ENCODE assay signal across 16 cellular contexts in the genomic region with DNA sequence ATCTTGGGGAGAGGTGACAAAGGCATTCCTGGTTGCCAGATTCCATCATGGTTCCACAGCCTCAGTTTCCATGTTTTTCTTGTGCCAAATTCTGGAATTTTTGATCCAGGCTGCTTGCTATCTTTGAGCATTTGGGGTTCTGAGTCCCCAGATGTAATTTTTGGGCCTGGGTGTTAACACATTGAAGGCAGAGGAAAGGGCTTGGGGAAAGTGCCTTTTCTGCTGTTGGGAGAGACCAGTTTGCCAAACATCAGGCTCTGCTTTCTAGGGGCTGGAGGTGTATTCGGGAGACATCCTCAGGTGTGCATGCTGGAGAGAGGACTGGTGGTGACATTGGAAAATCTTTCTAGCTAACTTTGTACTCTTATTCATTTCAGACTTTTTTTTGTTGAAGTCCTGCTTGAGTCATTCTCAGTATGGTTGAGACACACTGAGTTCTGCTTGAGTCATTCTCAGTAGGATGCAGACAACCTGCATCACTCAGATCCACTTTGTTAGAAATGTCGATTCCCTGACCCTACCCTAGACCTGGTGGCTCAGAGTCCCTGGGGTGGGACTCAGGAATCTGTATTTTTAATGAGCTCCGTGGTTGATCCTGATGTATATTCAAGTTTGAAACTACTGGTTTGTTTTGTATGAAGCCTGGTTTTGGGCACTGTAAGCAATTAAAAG.
DNase-seq lines count a peak whose midpoint lies in the region; ATAC-seq and TF ChIP-seq lines count a peak whose summit lies in the region.
"Had no signal": no experiment of that assay in that cellular context is flagged by ENCODE, and none has a peak within 500 bp of the region (broad histone marks: within the 10 kb centered on the region; RNA-seq: fewer than 3 reads in every experiment).

No MANE protein-coding gene starts in this region.

- no peaks in the 10 kb centered on the region for H3K4me1 Mint-ChIP-seq in activated naive CD8-positive, alpha-beta T cell treated with anti-CD3 and anti-CD28 coated beads for 36 hours
- H3K4me1 Mint-ChIP-seq in activated CD8-positive, alpha-beta T cell treated with anti-CD3 and anti-CD28 coated beads for 36 hours (ENCODE audit: low read depth) = no peaks in the 10 kb centered on the region
- H3K4me1 Mint-ChIP-seq: naive thymus-derived CD8-positive, alpha-beta T cell; stimulated activated effector memory CD8-positive, alpha-beta T cell treated with anti-CD3 and anti-CD28 coated beads, Interleukin-12 subunit alpha, Interleukin-12 subunit beta, amount 100 ng/mL, for 72 hours had no signal

- no peak for ATAC-seq in activated CD8-positive, alpha-beta T cell treated with anti-CD3 and anti-CD28 coated beads for 36 hours
- ATAC-seq: naive thymus-derived CD8-positive, alpha-beta T cell; stimulated activated effector memory CD8-positive, alpha-beta T cell treated with anti-CD3 and anti-CD28 coated beads, Interleukin-12 subunit alpha, Interleukin-12 subunit beta, amount 100 ng/mL, for 72 hours had no signal

- CTCF ChIA-PET in activated CD8-positive, alpha-beta T cell treated with anti-CD3 and anti-CD28 coated beads for 36 hours (lab: Charles Lee) = no interaction called here

- no peak overlapping the region for H3K9ac ChIP-seq in trophoblast cell (ENCODE audit: low read length)
- H3K9ac ChIP-seq: BLaER1 had no signal

- intact Hi-C loops in activated CD8-positive, alpha-beta T cell treated with anti-CD3 and anti-CD28 coated beads for 36 hours (cut with micrococcal nuclease) = no loop called here

- DNase-seq in CD1c-positive myeloid dendritic cell (ENCODE audit: extremely low spot score) = peak; percentile 45
- peak; percentile 86 for DNase-seq in M059J (ENCODE audit: low read depth)
- DNase-seq in astrocyte of the cerebellum (ENCODE audit: low read depth) = peak; percentile 49
- peak; percentile 77 for DNase-seq in kidney glomerular epithelial cell (lab: John Stamatoyannopoulos, UW)
- DNase-seq in activated naive CD8-positive, alpha-beta T cell treated with anti-CD3 and anti-CD28 coated beads for 36 hours = no peak
- no peak for DNase-seq in activated T-cell treated with anti-CD3 and anti-CD28 coated beads, Interleukin-2, amount 50 U/mL, for 1 hour
- no peak for DNase-seq in activated CD8-positive, alpha-beta T cell treated with anti-CD3 and anti-CD28 coated beads for 36 hours
- DNase-seq in trophoblast cell = no peak
- DNase-seq: activated T-cell treated with anti-CD3 and anti-CD28 coated beads, Interleukin-2, amount 50 U/mL, for 24 hours; DND-41; KG1; left cardiac atrium; naive thymus-derived CD8-positive, alpha-beta T cell; NCI-H1930 had no signal

- POLR2A ChIA-PET in activated CD8-positive, alpha-beta T cell treated with anti-CD3 and anti-CD28 coated beads for 36 hours (lab: Charles Lee) = no interaction called here

- H3K4me3 Mint-ChIP-seq in activated naive CD8-positive, alpha-beta T cell treated with anti-CD3 and anti-CD28 coated beads for 36 hours = no peak overlapping the region
- no peak overlapping the region for H3K4me3 Mint-ChIP-seq in activated CD8-positive, alpha-beta T cell treated with anti-CD3 and anti-CD28 coated beads for 36 hours
- H3K4me3 Mint-ChIP-seq: activated T-cell treated with anti-CD3 and anti-CD28 coated beads, Interleukin-2, amount 50 U/mL, for 24 hours; naive thymus-derived CD8-positive, alpha-beta T cell; stimulated activated effector memory CD8-positive, alpha-beta T cell treated with anti-CD3 and anti-CD28 coated beads, Interleukin-12 subunit alpha, Interleukin-12 subunit beta, amount 100 ng/mL, for 72 hours had no signal

- H2AFZ ChIP-seq in trophoblast cell (ENCODE audit: insufficient read depth, low read length, poor library complexity) = no peak overlapping the region

- no peaks in the 10 kb centered on the region for H3K36me3 ChIP-seq in trophoblast cell (ENCODE audit: control insufficient read depth in 1 of 2, insufficient read depth in 2 of 2, low read length in 2 of 2)
- H3K36me3 ChIP-seq: BLaER1 had no signal

- no peaks in the 10 kb centered on the region for H3K4me1 ChIP-seq in trophoblast cell (ENCODE audit: control insufficient read depth in 1 of 2, insufficient read depth in 2 of 2, low read length in 2 of 2)
- H3K4me1 ChIP-seq: BLaER1 had no signal

- H3K79me1 ChIP-seq in trophoblast cell (ENCODE audit: low read length) = no peaks in the 10 kb centered on the region

- H4K8ac ChIP-seq in trophoblast cell (ENCODE audit: low read depth, low read length) = no peak overlapping the region

- no peak overlapping the region for H2BK5ac ChIP-seq in trophoblast cell (ENCODE audit: low read depth, low read length, poor library complexity)

- no peak overlapping the region for H4K91ac ChIP-seq in trophoblast cell (ENCODE audit: low read depth, low read length)

- H3K79me2 ChIP-seq in trophoblast cell (ENCODE audit: control insufficient read depth, insufficient read depth, low read length, poor library complexity) = no peaks in the 10 kb centered on the region

- H3K27me3 ChIP-seq in trophoblast cell (ENCODE audit: insufficient read depth, low read length) = no peaks in the 10 kb centered on the region
- H3K27me3 ChIP-seq: BLaER1 had no signal

- no peak overlapping the region for H2BK12ac ChIP-seq in trophoblast cell (ENCODE audit: low read length)

- H2AK5ac ChIP-seq in trophoblast cell (ENCODE audit: low read length) = no peak overlapping the region

- H3K4me2 ChIP-seq in trophoblast cell (ENCODE audit: low read length) = no peak overlapping the region
- H3K4me2 ChIP-seq: BLaER1 had no signal

- H3K9me3 Mint-ChIP-seq in activated naive CD8-positive, alpha-beta T cell treated with anti-CD3 and anti-CD28 coated beads for 36 hours = no peaks in the 10 kb centered on the region
- no peaks in the 10 kb centered on the region for H3K9me3 Mint-ChIP-seq in activated CD8-positive, alpha-beta T cell treated with anti-CD3 and anti-CD28 coated beads for 36 hours
- H3K9me3 Mint-ChIP-seq: activated T-cell treated with anti-CD3 and anti-CD28 coated beads, Interleukin-2, amount 50 U/mL, for 24 hours; stimulated activated effector memory CD8-positive, alpha-beta T cell treated with anti-CD3 and anti-CD28 coated beads, Interleukin-12 subunit alpha, Interleukin-12 subunit beta, amount 100 ng/mL, for 72 hours had no signal

- peaks cover 4% of the 10 kb centered on the region for H3K27me3 Mint-ChIP-seq in activated naive CD8-positive, alpha-beta T cell treated with anti-CD3 and anti-CD28 coated beads for 36 hours
- H3K27me3 Mint-ChIP-seq in activated CD8-positive, alpha-beta T cell treated with anti-CD3 and anti-CD28 coated beads for 36 hours = peaks cover 1% of the 10 kb centered on the region

- no peak for TF ChIP-seq CTCF in astrocyte of the cerebellum (IDR thresholded peaks at IDR 0.05; ENCODE audit: low read depth, low read length, missing control alignments)
- no peak for TF ChIP-seq CTCF in activated CD8-positive, alpha-beta T cell treated with anti-CD3 and anti-CD28 coated beads for 36 hours (IDR thresholded peaks at IDR 0.05)

- H2BK120ac ChIP-seq in trophoblast cell (ENCODE audit: insufficient read depth, low read length, poor library complexity) = no peak overlapping the region

- no peak overlapping the region for H3K14ac ChIP-seq in trophoblast cell (ENCODE audit: low read length)

- H4K12ac ChIP-seq in trophoblast cell (ENCODE audit: low read depth, low read length) = no peak overlapping the region

- H3K27ac ChIP-seq in trophoblast cell (ENCODE audit: low read depth, low read length) = no peak overlapping the region
- H3K27ac ChIP-seq: BLaER1 had no signal

- H3K27ac Mint-ChIP-seq in activated naive CD8-positive, alpha-beta T cell treated with anti-CD3 and anti-CD28 coated beads for 36 hours = no peak overlapping the region
- H3K27ac Mint-ChIP-seq in activated CD8-positive, alpha-beta T cell treated with anti-CD3 and anti-CD28 coated beads for 36 hours = no peak overlapping the region
- H3K27ac Mint-ChIP-seq: activated T-cell treated with anti-CD3 and anti-CD28 coated beads, Interleukin-2, amount 50 U/mL, for 24 hours; naive thymus-derived CD8-positive, alpha-beta T cell; stimulated activated effector memory CD8-positive, alpha-beta T cell treated with anti-CD3 and anti-CD28 coated beads, Interleukin-12 subunit alpha, Interleukin-12 subunit beta, amount 100 ng/mL, for 72 hours had no signal

- no peak overlapping the region for H3K4ac ChIP-seq in trophoblast cell (ENCODE audit: low read depth, low read length)

- no peaks in the 10 kb centered on the region for H3K9me3 ChIP-seq in trophoblast cell (ENCODE audit: insufficient read depth, low read depth, low read length)
- H3K9me3 ChIP-seq: BLaER1 had no signal

- H3K18ac ChIP-seq in trophoblast cell (ENCODE audit: low read length) = no peak overlapping the region

- H3K23ac ChIP-seq in trophoblast cell (ENCODE audit: low read length) = no peak overlapping the region

- WGBS in trophoblast cell (ENCODE audit: extremely low coverage, insufficient coverage, insufficient read length) = no CpG with 5 or more reads among the region's 3 CpGs

- no peak overlapping the region for H3K4me3 ChIP-seq in astrocyte of the cerebellum (ENCODE audit: low read depth, low read length)
- H3K4me3 ChIP-seq in trophoblast cell (ENCODE audit: low read depth, low read length) = no peak overlapping the region
- H3K4me3 ChIP-seq: BLaER1 had no signal

- no peaks in the 10 kb centered on the region for H3K36me3 Mint-ChIP-seq in activated naive CD8-positive, alpha-beta T cell treated with anti-CD3 and anti-CD28 coated beads for 36 hours
- H3K36me3 Mint-ChIP-seq in activated CD8-positive, alpha-beta T cell treated with anti-CD3 and anti-CD28 coated beads for 36 hours (ENCODE audit: low read depth) = no peaks in the 10 kb centered on the region
- H3K36me3 Mint-ChIP-seq: naive thymus-derived CD8-positive, alpha-beta T cell; stimulated activated effector memory CD8-positive, alpha-beta T cell treated with anti-CD3 and anti-CD28 coated beads, Interleukin-12 subunit alpha, Interleukin-12 subunit beta, amount 100 ng/mL, for 72 hours had no signal

- in situ Hi-C loops in astrocyte of the cerebellum (cut with HindIII; ENCODE audit: low sequenced_read_pairs) = loop anchor here (5.0 kb wide), 2 partner anchors 35 to 100 kb away; a partner anchor contains a TSS

Comparison
In these comparisons a context has a peak if more than half of its experiments do, and no peak if none do; other contexts are left out.
1. DNase-seq: peak in CD1c-positive myeloid dendritic cell (single experiment), M059J (single experiment), astrocyte of the cerebellum (single experiment) and kidney glomerular epithelial cell (single experiment); none in activated naive CD8-positive, alpha-beta T cell treated with anti-CD3 and anti-CD28 coated beads for 36 hours (single experiment), activated T-cell treated with anti-CD3 and anti-CD28 coated beads, Interleukin-2, amount 50 U/mL, for 1 hour (single experiment), activated CD8-positive, alpha-beta T cell treated with anti-CD3 and anti-CD28 coated beads for 36 hours (single experiment) and trophoblast cell (0 of 2).